ENCODE assay signal across 8 cellular contexts in genomic region chr14:70907996-70908917, GRCh38. TPM values are rescaled to one million over a fixed set of nuclear protein-coding genes. Genes with fewer than 3 reads are reported as not detected.
DNase-seq lines count a peak whose midpoint lies in the region; ATAC-seq and TF ChIP-seq lines count a peak whose summit lies in the region.

No MANE protein-coding gene starts in this region.

- H3K9me3 ChIP-seq in PC-9 (ENCODE audit: insufficient read depth, low read depth): no peaks in the 10 kb centered on the region
- no peaks in the 10 kb centered on the region for H3K9me3 ChIP-seq in testis

- intact Hi-C loops in PC-9 (cut with micrococcal nuclease; ENCODE audit: unreplicated experiment): loop anchor here (1.0 to 5.0 kb wide), 3 partner anchors 64 to 306 kb away; partner anchors contain the start of gene MED6
- intact Hi-C loops in natural killer cell (cut with micrococcal nuclease): loop anchor here (1.0 to 5.0 kb wide), 4 partner anchors 34 to 1756 kb away; partner anchors contain the start of gene DCAF5
- intact Hi-C loops in testis (cut with DNase I; ENCODE audit: low total_unique reads): no loop called here

- peak overlapping the region; percentile 92 to 100 for H3K27ac Mint-ChIP-seq in natural killer cell

- peaks cover 6% of the 10 kb centered on the region; the same call in 1 of the 2 replicates for H3F3A ChIP-seq in PC-9 (ENCODE audit: insufficient read depth, low read depth)

- CTCF ChIA-PET in PC-9 (lab: Charles Lee): interaction anchor here (0.7 kb wide), 1 partner anchor 153 kb away, joined by 3 read pairs; no protein-coding TSS in a partner anchor

- POLR2A ChIA-PET in PC-9 (lab: Charles Lee; ENCODE audit: unreplicated experiment): no interaction called here

- H2AFZ ChIP-seq in ACC112 (ENCODE audit: low read length, unreplicated experiment) (peak overlapping the region; percentile 79), PC-9 (peak overlapping the region; percentile 91)

- peaks cover 19% of the 10 kb centered on the region for H4K20me1 ChIP-seq in PC-9 (ENCODE audit: insufficient read depth)

- ATAC-seq in GM18873 (IDR thresholded peaks at IDR 0.05; ENCODE audit: low FRiP score, unreplicated experiment): peak; percentile 23
- peak; percentile 5 for ATAC-seq in HG03103 (IDR thresholded peaks at IDR 0.05; ENCODE audit: low read depth, unreplicated experiment)
- ATAC-seq in natural killer cell: peak; percentile 10 to 28 (median 22)

- no peaks in the 10 kb centered on the region for H3K36me3 ChIP-seq in ACC112 (ENCODE audit: insufficient read depth, low read length)
- no peaks in the 10 kb centered on the region for H3K36me3 ChIP-seq in PC-9 (ENCODE audit: low read depth)
- no peaks in the 10 kb centered on the region for H3K36me3 ChIP-seq in testis (ENCODE audit: low read depth, missing control alignments)

- no peaks in the 10 kb centered on the region for H3K9me2 ChIP-seq in PC-9 (ENCODE audit: insufficient read depth)

- peak overlapping the region; percentile 79 for H3K4me2 ChIP-seq in PC-9

- H3K4me1 Mint-ChIP-seq in natural killer cell: peaks cover 53 to 56% of the 10 kb centered on the region in 2 donors

- H3K27ac ChIP-seq in ACC112 (ENCODE audit: low read depth, low read length): peak overlapping the region; percentile 72
- H3K27ac ChIP-seq in PC-9: peak overlapping the region; percentile 68; the same call in 1 of the 2 replicates
- peak overlapping the region; percentile 98 for H3K27ac ChIP-seq in testis

- H3K27me3 Mint-ChIP-seq in natural killer cell (ENCODE audit: low read depth in 2 of 2): no peaks in the 10 kb centered on the region

- H3K4me3 ChIP-seq in ACC112 (ENCODE audit: low read depth, low read length) (peak overlapping the region; percentile 95), PC-9 (peak overlapping the region; percentile 68), fibroblast of villous mesenchyme (ENCODE audit: low read depth, low read length) (peak overlapping the region; percentile 89), testis (peak overlapping the region; percentile 96 to 98)

- DNase-seq in PC-9 (peak in 1 of 2 experiments; percentile 38), activated gamma-delta T cell treated with Interleukin-2 at 50 U/mL for 16 hours (peak; percentile 52), fibroblast of villous mesenchyme (ENCODE audit: low read depth) (peak; percentile 64), natural killer cell (peak; percentile 51), testis (peak; percentile 71)

- TF ChIP-seq POLR2A in testis (IDR thresholded peaks at IDR 0.05): no peak

- H3K27me3 ChIP-seq in ACC112 (ENCODE audit: insufficient read depth, low read length) (no peaks in the 10 kb centered on the region), PC-9 (ENCODE audit: insufficient read depth, low read depth) (no peaks in the 10 kb centered on the region), testis (no peaks in the 10 kb centered on the region)

- BruUV-seq in PC-9 (replicated peaks; lab: Mats Ljungman, UMichigan): no TSS peak

- 0 to 1% methylated on average over 44 to 66 of the region's 85 CpGs for WGBS in testis, 2 donors

- no peak for TF ChIP-seq CTCF in PC-9 (conservative IDR thresholded peaks at IDR 0.05)
- no peak for TF ChIP-seq CTCF in fibroblast of villous mesenchyme (IDR thresholded peaks at IDR 0.05; ENCODE audit: insufficient read depth, low read depth, low read length)
- TF ChIP-seq CTCF in natural killer cell (IDR thresholded peaks at IDR 0.05): no peak
- no peak for TF ChIP-seq CTCF in testis (IDR thresholded peaks at IDR 0.05)

- no peaks in the 10 kb centered on the region for H3K9me3 Mint-ChIP-seq in natural killer cell

- peak overlapping the region; percentile 93 for H3K4me3 Mint-ChIP-seq in natural killer cell

- peaks cover 54% of the 10 kb centered on the region for H3K79me2 ChIP-seq in ACC112 (ENCODE audit: control insufficient read depth, insufficient read depth, low read length, unreplicated experiment)
- H3K79me2 ChIP-seq in PC-9 (ENCODE audit: low read depth): peaks cover 52% of the 10 kb centered on the region

- H3K4me1 ChIP-seq in ACC112 (ENCODE audit: control insufficient read depth, insufficient read depth, low read length, unreplicated experiment) (peaks cover 43% of the 10 kb centered on the region), PC-9 (replicated peaks; ENCODE audit: insufficient read depth) (peaks cover 15% of the 10 kb centered on the region), testis (peaks cover 12% of the 10 kb centered on the region)

- no peaks in the 10 kb centered on the region for H3K36me3 Mint-ChIP-seq in natural killer cell

RNA-seq across cellular contexts. Expression of gene PCNX1, which starts 1.0 kb away (rescaled TPM):
- total RNA-seq in PC-9 (2021) (37.6 and 67.8 TPM in 2 replicates), fibroblast of villous mesenchyme (54.1 and 69.5 TPM in 2 replicates), natural killer cell (100 to 1,000 TPM in 2 of 3 donors, 10 to 100 TPM in 1; 79.8 to 124 (median 119) TPM), testis (100 to 1,000 TPM; 105 to 123 TPM)
- polyA plus RNA-seq in testis (ENCODE audit: insufficient read depth, low read depth, low replicate concordance): 70.9 TPM
